17 cellular contexts compared by ENCODE assay signal in the genomic region with DNA sequence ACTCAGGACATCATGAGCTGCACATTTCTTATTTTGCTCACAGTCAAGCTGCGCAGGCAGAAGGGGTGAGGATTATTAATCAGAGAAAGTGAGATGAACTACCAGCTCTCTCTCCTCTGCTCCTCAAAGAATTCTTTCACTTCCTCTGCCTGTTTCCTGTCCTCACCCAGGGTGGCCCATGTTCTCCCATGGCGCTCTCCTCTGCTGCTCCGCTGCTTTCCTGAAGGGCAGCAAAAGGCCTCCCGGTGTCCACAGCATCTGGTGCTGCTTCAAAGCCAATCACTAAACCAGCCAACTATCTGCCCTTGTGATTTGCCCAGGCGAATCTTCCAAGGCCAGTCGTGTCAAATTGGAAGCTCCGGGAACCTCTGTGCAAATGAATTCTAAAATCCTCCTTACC.
"Had no signal": no experiment of that assay in that cellular context is flagged by ENCODE, and none has a peak within 500 bp of the region (broad histone marks: within the 10 kb centered on the region; RNA-seq: fewer than 3 reads in every experiment).

No MANE protein-coding gene starts in this region.

- ATAC-seq: activated CD8-positive, alpha-beta memory T cell treated with anti-CD3 and anti-CD28 coated beads, Interleukin-2, amount 10 ng/mL, durations not matched to agents 7 days and 5 days; left lobe of liver; natural killer cell; stimulated activated memory B cell treated with anti-CD40 and anti-IgM and Interleukin-4, amounts not matched to agents 10 μg/mL and 1 μg/mL and 100 μg/mL, for 72 hours; T-cell had no signal

- H3K27ac Mint-ChIP-seq: activated CD4-positive, alpha-beta memory T cell treated with anti-CD3 and anti-CD28 coated beads for 36 hours; activated CD8-positive, alpha-beta memory T cell treated with anti-CD3 and anti-CD28 coated beads, Interleukin-2, amount 10 ng/mL, durations not matched to agents 7 days and 5 days; activated naive CD4-positive, alpha-beta T cell treated with anti-CD3 and anti-CD28 coated beads, Interleukin-2, amount 50 U/mL, for 24 hours; natural killer cell; progenitor cell of endocrine pancreas; stimulated activated memory B cell treated with anti-CD40 and anti-IgM and Interleukin-4, amounts not matched to agents 10 μg/mL and 1 μg/mL and 100 μg/mL, for 72 hours; T-cell had no signal

- H3K4me3 Mint-ChIP-seq: activated CD4-positive, alpha-beta memory T cell treated with anti-CD3 and anti-CD28 coated beads for 36 hours; activated CD8-positive, alpha-beta memory T cell treated with anti-CD3 and anti-CD28 coated beads, Interleukin-2, amount 10 ng/mL, durations not matched to agents 7 days and 5 days; activated naive CD4-positive, alpha-beta T cell treated with anti-CD3 and anti-CD28 coated beads, Interleukin-2, amount 50 U/mL, for 24 hours; natural killer cell; stimulated activated memory B cell treated with anti-CD40 and anti-IgM and Interleukin-4, amounts not matched to agents 10 μg/mL and 1 μg/mL and 100 μg/mL, for 72 hours; T-cell had no signal

- H3K4me1 Mint-ChIP-seq: activated CD8-positive, alpha-beta memory T cell treated with anti-CD3 and anti-CD28 coated beads, Interleukin-2, amount 10 ng/mL, durations not matched to agents 7 days and 5 days; activated naive CD4-positive, alpha-beta T cell treated with anti-CD3 and anti-CD28 coated beads, Interleukin-2, amount 50 U/mL, for 24 hours; natural killer cell; stimulated activated memory B cell treated with anti-CD40 and anti-IgM and Interleukin-4, amounts not matched to agents 10 μg/mL and 1 μg/mL and 100 μg/mL, for 72 hours; T-cell had no signal

- H3K27me3 Mint-ChIP-seq: progenitor cell of endocrine pancreas; stimulated activated memory B cell treated with anti-CD40 and anti-IgM and Interleukin-4, amounts not matched to agents 10 μg/mL and 1 μg/mL and 100 μg/mL, for 72 hours had no signal

- H3K9me3 Mint-ChIP-seq: activated CD4-positive, alpha-beta memory T cell treated with anti-CD3 and anti-CD28 coated beads for 36 hours; activated naive CD4-positive, alpha-beta T cell treated with anti-CD3 and anti-CD28 coated beads, Interleukin-2, amount 50 U/mL, for 24 hours had no signal

- H3K4me3 ChIP-seq: right atrium auricular region had no signal

- H3K27me3 ChIP-seq: right atrium auricular region had no signal

- H3K4me1 ChIP-seq: right atrium auricular region had no signal

- H3K9me3 ChIP-seq: right atrium auricular region had no signal

- H3K27ac ChIP-seq: right atrium auricular region had no signal

- H3K36me3 Mint-ChIP-seq: activated CD4-positive, alpha-beta memory T cell treated with anti-CD3 and anti-CD28 coated beads for 36 hours; activated CD8-positive, alpha-beta memory T cell treated with anti-CD3 and anti-CD28 coated beads, Interleukin-2, amount 10 ng/mL, durations not matched to agents 7 days and 5 days; activated naive CD4-positive, alpha-beta T cell treated with anti-CD3 and anti-CD28 coated beads, Interleukin-2, amount 50 U/mL, for 24 hours; natural killer cell; stimulated activated memory B cell treated with anti-CD40 and anti-IgM and Interleukin-4, amounts not matched to agents 10 μg/mL and 1 μg/mL and 100 μg/mL, for 72 hours; T-cell had no signal

- H3K36me3 ChIP-seq: right atrium auricular region had no signal

- DNase-seq: activated CD4-positive, alpha-beta memory T cell treated with anti-CD3 and anti-CD28 coated beads for 36 hours; activated CD8-positive, alpha-beta memory T cell treated with anti-CD3 and anti-CD28 coated beads, Interleukin-2, amount 10 ng/mL, durations not matched to agents 7 days and 5 days; activated T-cell treated with anti-CD3 and anti-CD28 coated beads, Interleukin-2, amount 50 U/mL, for 1 hour; caudate nucleus; cortex of kidney; effector CD4-positive, alpha-beta T cell; foreskin melanocyte; natural killer cell; occipital lobe; stimulated activated CD4-positive, alpha-beta T cell treated with anti-CD3 and anti-CD28 coated beads, Interleukin-2, amount 100 ng/mL, for 48 hours; T-cell; T-helper 9 cell had no signal
